Comparison of ENCODE assay signal across 10 cellular contexts in the genomic region with DNA sequence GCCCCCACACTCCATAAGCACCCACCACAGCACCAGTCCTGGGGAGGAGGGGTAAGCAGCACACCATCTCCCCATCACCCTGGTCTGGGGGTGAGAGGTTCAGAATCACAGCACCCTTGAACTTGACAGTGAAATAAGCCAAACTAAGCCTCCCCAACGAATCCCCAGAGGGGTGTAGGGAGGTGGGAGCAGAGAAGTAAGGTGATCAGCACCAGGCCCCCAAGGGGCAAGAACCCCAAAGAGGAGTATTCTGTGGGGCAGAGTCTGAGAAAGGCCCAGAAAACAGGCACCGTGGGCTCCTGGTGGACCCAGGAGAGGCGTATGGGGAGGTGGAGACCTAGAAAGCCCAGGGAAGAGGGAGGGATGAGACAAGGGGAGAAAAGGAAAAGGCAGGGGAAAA. TPM values are rescaled to one million over a fixed set of nuclear protein-coding genes. Genes with fewer than 3 reads are reported as not detected.
DNase-seq lines count a peak whose midpoint lies in the region; ATAC-seq and TF ChIP-seq lines count a peak whose summit lies in the region.
"Had no signal": no experiment of that assay in that cellular context is flagged by ENCODE, and none has a peak within 500 bp of the region (broad histone marks: within the 10 kb centered on the region; RNA-seq: fewer than 3 reads in every experiment).

No MANE protein-coding gene starts in this region.

- H3K27ac ChIP-seq in SK-N-SH (ENCODE audit: low read depth in 2 of 2, low read length in 1 of 2) (peak overlapping the region; percentile 65 to 96; a peak in 3 of 4 replicates), adrenal gland (peak overlapping the region; percentile 34 to 90 (median 77)), left lung (peak overlapping the region; percentile 87 to 92), suprapubic skin (peak overlapping the region; percentile 85)
- H3K27ac ChIP-seq: 22Rv1 had no signal

- POLR2A ChIA-PET in SK-N-SH (lab: Yijun Ruan, JAX) = no interaction called here

- H3K4me3 ChIP-seq in SK-N-SH (ENCODE audit: low read depth in 2 of 2, low read length in 1 of 2) (peak overlapping the region; percentile 50 to 65), adrenal gland (peak overlapping the region in 3 of 4 donors; percentile 41 to 72 (median 67)), left lung (peak overlapping the region; percentile 42 to 65), suprapubic skin (peak overlapping the region; percentile 55)

- H3K27me3 ChIP-seq in SK-N-SH (ENCODE audit: insufficient read depth) (no peaks in the 10 kb centered on the region), adrenal gland (no peaks in the 10 kb centered on the region), left lung (no peaks in the 10 kb centered on the region), suprapubic skin (no peaks in the 10 kb centered on the region)

- DNase-seq in SK-N-SH = no peak
- DNase-seq in adrenal gland = no peak
- no peak for DNase-seq in left lung
- no peak for DNase-seq in suprapubic skin (ENCODE audit: low spot score in 2 of 2)
- DNase-seq in sciatic nerve (ENCODE audit: low spot score) = no peak
- no peak for DNase-seq in COR-L47 (lab: John Stamatoyannopoulos, UW)
- DNase-seq: GOT3 had no signal

- intact Hi-C loops in adrenal gland (cut with DNase I) = loop anchor here in 1 of 2 donors (10.0 kb wide), 1 partner anchor 94 kb away; the partner anchor contains the start of gene ATG16L2
- intact Hi-C loops in left lung (cut with DNase I) = loop anchor here in 1 of 2 donors (5.0 kb wide), 1 partner anchor 91 kb away; the partner anchor contains the start of gene ATG16L2
- intact Hi-C loops in sciatic nerve (cut with DNase I) = loop anchor here (10.0 kb wide), 1 partner anchor 454 kb away; no protein-coding TSS in a partner anchor

- WGBS in SK-N-SH (ENCODE audit: low lambda C conversion rate) = 66% methylated on average over 3 of the region's 3 CpGs
- 2 to 8% (median 5%) methylated on average over 3 of the region's 3 CpGs for WGBS in adrenal gland, 4 donors
- WGBS in suprapubic skin = 10% methylated on average over 3 of the region's 3 CpGs

- no peaks in the 10 kb centered on the region for H3K9me2 ChIP-seq in SK-N-SH

- peaks cover 28% of the 10 kb centered on the region for H4K20me1 ChIP-seq in SK-N-SH (ENCODE audit: insufficient read depth)

- H3K36me3 ChIP-seq in SK-N-SH (replicated peaks in 1 of 2; ENCODE audit: control insufficient read depth in 1 of 2, insufficient read depth in 2 of 2, low read length in 1 of 2) (peaks cover 0 to 4% of the 10 kb centered on the region in 2 experiments), adrenal gland (replicated peaks in 1 of 2) (peaks cover 0 to 12% of the 10 kb centered on the region in 2 donors), left lung (peaks cover 0 to 45% of the 10 kb centered on the region in 2 donors), suprapubic skin (no peaks in the 10 kb centered on the region)

- H3K4me2 ChIP-seq in SK-N-SH = peak overlapping the region; percentile 96

- no peaks in the 10 kb centered on the region for H3K9me3 ChIP-seq in SK-N-SH
- no peaks in the 10 kb centered on the region for H3K9me3 ChIP-seq in adrenal gland (replicated peaks in 1 of 3)
- H3K9me3 ChIP-seq in left lung = no peaks in the 10 kb centered on the region
- no peaks in the 10 kb centered on the region for H3K9me3 ChIP-seq in suprapubic skin

- no peak overlapping the region for H2AFZ ChIP-seq in SK-N-SH (ENCODE audit: low read depth)

- peaks cover 61% of the 10 kb centered on the region for H3K79me2 ChIP-seq in SK-N-SH (ENCODE audit: insufficient read depth)

- TF ChIP-seq POLR2A in adrenal gland (IDR thresholded peaks at IDR 0.05) (no peak), suprapubic skin (IDR thresholded peaks at IDR 0.05) (no peak)

- TF ChIP-seq CTCF in SK-N-SH (IDR thresholded peaks at IDR 0.05) (no peak), adrenal gland (IDR thresholded peaks at IDR 0.05) (no peak), left lung (IDR thresholded peaks at IDR 0.05) (no peak), suprapubic skin (IDR thresholded peaks at IDR 0.05) (no peak)

- no peak for TF ChIP-seq RAD21 in SK-N-SH (IDR thresholded peaks at IDR 0.05; ENCODE audit: low read length)

- TF ChIP-seq EP300 in SK-N-SH (IDR thresholded peaks at IDR 0.05; ENCODE audit: borderline replicate concordance in 1 of 2, low read depth in 1 of 2, low read length in 1 of 2) (no peak), suprapubic skin (IDR thresholded peaks at IDR 0.05) (no peak)

- peak overlapping the region; percentile 65 for H3K9ac ChIP-seq in SK-N-SH

- ATAC-seq in SK-N-SH treated with all-trans-retinoic acid at 6 μM for 48 hours = no peak
- ATAC-seq in left lung = no peak
- no peak for ATAC-seq in GM18870 (IDR thresholded peaks at IDR 0.05; ENCODE audit: unreplicated experiment)
- no peak for ATAC-seq in sciatic nerve

- no peaks in the 10 kb centered on the region for H3F3A ChIP-seq in SK-N-SH (replicated peaks; ENCODE audit: insufficient read depth)

- CTCF ChIA-PET in SK-N-SH (lab: Yijun Ruan, JAX) = interaction anchor here (0.7 to 1.9 kb wide), 8 partner anchors 13 to 601 kb away, joined by 3 to 6 read pairs (median 3); no protein-coding TSS in a partner anchor

- H3K4me1 ChIP-seq in SK-N-SH (ENCODE audit: control insufficient read depth in 1 of 2, insufficient read depth in 2 of 2, low read depth in 1 of 2, low read length in 1 of 2) (peaks cover 13 to 62% of the 10 kb centered on the region in 2 experiments), adrenal gland (replicated peaks in 1 of 2) (peaks cover 41 to 63% of the 10 kb centered on the region in 2 donors), left lung (peaks cover 42 to 96% of the 10 kb centered on the region in 2 donors), suprapubic skin (peaks cover 81% of the 10 kb centered on the region)

TF ChIP-seq in SK-N-SH, 30 proteins besides CTCF, POLR2A, EP300 and RAD21:
- no peak for TF ChIP-seq FOXJ3 (CRISPR knock-in tag; IDR thresholded peaks at IDR 0.05)
- TF ChIP-seq JUND (IDR thresholded peaks at IDR 0.05) = no peak
- TF ChIP-seq MXI1 (IDR thresholded peaks at IDR 0.05; ENCODE audit: low read depth, low read length) = no peak
- TF ChIP-seq TEAD4 (IDR thresholded peaks at IDR 0.05; ENCODE audit: borderline replicate concordance, insufficient read depth) = no peak
- TF ChIP-seq, protein P1, sequence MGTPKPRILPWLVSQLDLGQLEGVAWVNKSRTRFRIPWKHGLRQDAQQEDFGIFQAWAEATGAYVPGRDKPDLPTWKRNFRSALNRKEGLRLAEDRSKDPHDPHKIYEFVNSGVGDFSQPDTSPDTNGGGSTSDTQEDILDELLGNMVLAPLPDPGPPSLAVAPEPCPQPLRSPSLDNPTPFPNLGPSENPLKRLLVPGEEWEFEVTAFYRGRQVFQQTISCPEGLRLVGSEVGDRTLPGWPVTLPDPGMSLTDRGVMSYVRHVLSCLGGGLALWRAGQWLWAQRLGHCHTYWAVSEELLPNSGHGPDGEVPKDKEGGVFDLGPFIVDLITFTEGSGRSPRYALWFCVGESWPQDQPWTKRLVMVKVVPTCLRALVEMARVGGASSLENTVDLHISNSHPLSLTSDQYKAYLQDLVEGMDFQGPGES (IDR thresholded peaks at IDR 0.05; ENCODE audit: low read depth, low read length) = no peak
- no peak for TF ChIP-seq MAX (IDR thresholded peaks at IDR 0.05; ENCODE audit: low read depth)
- TF ChIP-seq FOSL2 (IDR thresholded peaks at IDR 0.05; ENCODE audit: borderline replicate concordance, low read depth) = no peak
TF ChIP-seq in SK-N-SH: peak in this region for 0.

TF ChIP-seq in SK-N-SH treated with all-trans-retinoic acid at 6 μM for 48 hours, 23 proteins besides CTCF, POLR2A, EP300 and RAD21 (continues in another document):
- TF ChIP-seq, protein P2, sequence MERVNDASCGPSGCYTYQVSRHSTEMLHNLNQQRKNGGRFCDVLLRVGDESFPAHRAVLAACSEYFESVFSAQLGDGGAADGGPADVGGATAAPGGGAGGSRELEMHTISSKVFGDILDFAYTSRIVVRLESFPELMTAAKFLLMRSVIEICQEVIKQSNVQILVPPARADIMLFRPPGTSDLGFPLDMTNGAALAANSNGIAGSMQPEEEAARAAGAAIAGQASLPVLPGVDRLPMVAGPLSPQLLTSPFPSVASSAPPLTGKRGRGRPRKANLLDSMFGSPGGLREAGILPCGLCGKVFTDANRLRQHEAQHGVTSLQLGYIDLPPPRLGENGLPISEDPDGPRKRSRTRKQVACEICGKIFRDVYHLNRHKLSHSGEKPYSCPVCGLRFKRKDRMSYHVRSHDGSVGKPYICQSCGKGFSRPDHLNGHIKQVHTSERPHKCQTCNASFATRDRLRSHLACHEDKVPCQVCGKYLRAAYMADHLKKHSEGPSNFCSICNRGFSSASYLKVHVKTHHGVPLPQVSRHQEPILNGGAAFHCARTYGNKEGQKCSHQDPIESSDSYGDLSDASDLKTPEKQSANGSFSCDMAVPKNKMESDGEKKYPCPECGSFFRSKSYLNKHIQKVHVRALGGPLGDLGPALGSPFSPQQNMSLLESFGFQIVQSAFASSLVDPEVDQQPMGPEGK (CRISPR knock-in tag; IDR thresholded peaks at IDR 0.05; ENCODE audit: borderline replicate concordance) = no peak
- TF ChIP-seq SNAI2 (CRISPR knock-in tag; IDR thresholded peaks at IDR 0.05) = no peak
- TF ChIP-seq ESRRG (CRISPR knock-in tag; IDR thresholded peaks at IDR 0.05) = no peak
- no peak for TF ChIP-seq ZC3H10 (CRISPR knock-in tag; IDR thresholded peaks at IDR 0.05)
- TF ChIP-seq ZFP30 (CRISPR knock-in tag; IDR thresholded peaks at IDR 0.05) = no peak
- TF ChIP-seq ARNTL (CRISPR knock-in tag; IDR thresholded peaks at IDR 0.05; ENCODE audit: borderline replicate concordance, low read depth) = no peak

RNA-seq across cellular contexts. Expression of gene ARAP1, which starts 30.9 kb away (rescaled TPM):
- polyA plus RNA-seq in SK-N-SH (2012; rRNA removed) (43.4 and 56.6 TPM in 2 replicates), adrenal gland (100 to 1,000 TPM in 2 of 3 donors, 10 to 100 TPM in 1; 30.0 to 217 (median 150) TPM)
- polyA plus RNA-seq in SK-N-SH (2012; cell fraction: cytosol; rRNA removed) = 21.6 and 37.3 TPM in 2 replicates
- 118 and 136 TPM in 2 replicates for polyA plus RNA-seq in SK-N-SH (2012; cell fraction: nucleus; rRNA removed)
- total RNA-seq in adrenal gland (100 to 1,000 TPM; 103 to 216 (median 153) TPM), left lung (100 to 1,000 TPM; 172 to 222 TPM), suprapubic skin (100 to 1,000 TPM in 1 of 4 donors, 10 to 100 TPM in 3; 53.8 to 126 (median 88.8) TPM), sciatic nerve (129 TPM)

RNA-seq across cellular contexts. Expression of gene PDE2A, which starts 47.1 kb away (rescaled TPM):
- 0.32 and 0.43 TPM in 2 replicates for polyA plus RNA-seq in SK-N-SH (2012; rRNA removed)
- 0.15 and 0.60 TPM in 2 replicates for polyA plus RNA-seq in SK-N-SH (2012; cell fraction: cytosol; rRNA removed)
- polyA plus RNA-seq in SK-N-SH (2012; cell fraction: nucleus; rRNA removed) = 0.85 and 1.0 TPM in 2 replicates
- 100 to 1,000 TPM in 2 of 8 donors, 10 to 100 TPM in 6; 52.3 to 226 (median 60.8) TPM for total RNA-seq in adrenal gland
- 100 to 1,000 TPM in 1 of 3 donors, 10 to 100 TPM in 2; 70.4 to 106 (median 82.5) TPM for polyA plus RNA-seq in adrenal gland
- total RNA-seq in left lung = 10 to 100 TPM in 1 of 2 donors, 1 to 10 TPM in 1; 9.7 to 13.8 TPM
- 10 to 100 TPM in 3 of 4 donors, 1 to 10 TPM in 1; 5.4 to 49.9 (median 31.2) TPM for total RNA-seq in suprapubic skin
- 74.4 TPM for total RNA-seq in sciatic nerve
